In genomic region chr22:26581026-26581425, GRCh38 we compare ENCODE assay signal across 1 cellular context.
TF ChIP-seq lines count a peak whose summit lies in the region.

No MANE protein-coding gene starts in this region.

TF ChIP-seq in IMR-90, 13 proteins besides CTCF, POLR2A, EP300 and RAD21:
- TF ChIP-seq FOS (IDR thresholded peaks at IDR 0.05; ENCODE audit: low read depth, low read length) (no peak), CEBPB (IDR thresholded peaks at IDR 0.05; ENCODE audit: low read depth, low read length) (no peak), MAZ (IDR thresholded peaks at IDR 0.05; ENCODE audit: borderline replicate concordance, low read depth, low read length) (no peak), BHLHE40 (IDR thresholded peaks at IDR 0.05; ENCODE audit: low read depth, low read length) (no peak)
TF ChIP-seq in IMR-90: peak in this region for 0.
